18 cellular contexts compared by ENCODE assay signal in genomic region chr11:7621090-7621489, GRCh38. TPM values are rescaled to one million over a fixed set of nuclear protein-coding genes. Genes with fewer than 3 reads are reported as not detected.
A peak's percentile ranks its signal among the peaks of the same experiment; 100 is the strongest.
DNase-seq lines count a peak whose midpoint lies in the region; ATAC-seq and TF ChIP-seq lines count a peak whose summit lies in the region.
"Had no signal": no experiment of that assay in that cellular context is flagged by ENCODE, and none has a peak within 500 bp of the region (broad histone marks: within the 10 kb centered on the region; RNA-seq: fewer than 3 reads in every experiment).

No MANE protein-coding gene starts in this region.

- TF ChIP-seq CTCF in VCaP (conservative IDR thresholded peaks at IDR 0.05) (no peak), neural progenitor cell (IDR thresholded peaks at IDR 0.05) (no peak)

- no peaks in the 10 kb centered on the region for H3K27me3 Mint-ChIP-seq in activated CD8-positive, alpha-beta memory T cell treated with anti-CD3 and anti-CD28 coated beads, Interleukin-2, amount 10 ng/mL, durations not matched to agents 7 days and 5 days
- H3K27me3 Mint-ChIP-seq in neural progenitor cell (ENCODE audit: insufficient read depth, low read depth): peaks cover 8% of the 10 kb centered on the region
- H3K27me3 Mint-ChIP-seq: CD4-positive, alpha-beta T cell had no signal

- no peaks in the 10 kb centered on the region for H3F3A ChIP-seq in neural progenitor cell (ENCODE audit: low read depth)

- peak overlapping the region; percentile 23 for H3K4me3 ChIP-seq in iPS-20b (ENCODE audit: low read length)
- no peak overlapping the region for H3K4me3 ChIP-seq in neural progenitor cell
- H3K4me3 ChIP-seq: A549, K562 had no signal

- CTCF ChIA-PET in activated CD8-positive, alpha-beta memory T cell treated with anti-CD3 and anti-CD28 coated beads, Interleukin-2, amount 10 ng/mL, durations not matched to agents 7 days and 5 days (lab: Charles Lee): no interaction called here

- H3K27ac ChIP-seq in VCaP (peak overlapping the region; percentile 69), iPS-20b (ENCODE audit: low read length) (no peak overlapping the region), neural progenitor cell (no peak overlapping the region)
- H3K27ac ChIP-seq: 22Rv1, A549, C4-2B, HL-60 had no signal

- H3K4me1 ChIP-seq in iPS-20b (ENCODE audit: insufficient read depth, low read length): peaks cover 21% of the 10 kb centered on the region
- no peaks in the 10 kb centered on the region for H3K4me1 ChIP-seq in neural progenitor cell
- H3K4me1 ChIP-seq: A549, Caco-2 had no signal

- peak; percentile 22 for DNase-seq in activated CD8-positive, alpha-beta memory T cell treated with anti-CD3 and anti-CD28 coated beads, Interleukin-2, amount 50 U/mL, for 48 hours
- DNase-seq in activated CD8-positive, alpha-beta memory T cell treated with anti-CD3 and anti-CD28 coated beads, Interleukin-2, amount 10 ng/mL, durations not matched to agents 7 days and 5 days: no peak
- DNase-seq in NCI-H510A treated with DMSO at 0.1 percent for 48 hours (lab: John Stamatoyannopoulos, UW) (no peak), neural progenitor cell (ENCODE audit: low spot score) (no peak)
- DNase-seq: AML-193; Caco-2; CD4-positive, alpha-beta T cell; GOT3; HCEC 1CT; IMR-90 had no signal

- no peaks in the 10 kb centered on the region for H3K36me3 Mint-ChIP-seq in activated CD8-positive, alpha-beta memory T cell treated with anti-CD3 and anti-CD28 coated beads, Interleukin-2, amount 10 ng/mL, durations not matched to agents 7 days and 5 days
- no peaks in the 10 kb centered on the region for H3K36me3 Mint-ChIP-seq in neural progenitor cell

- no peaks in the 10 kb centered on the region for H3K9me3 Mint-ChIP-seq in activated CD8-positive, alpha-beta memory T cell treated with anti-CD3 and anti-CD28 coated beads, Interleukin-2, amount 10 ng/mL, durations not matched to agents 7 days and 5 days (ENCODE audit: low read depth)
- H3K9me3 Mint-ChIP-seq in neural progenitor cell: no peaks in the 10 kb centered on the region
- H3K9me3 Mint-ChIP-seq: CD4-positive, alpha-beta T cell had no signal

- H3K9me3 ChIP-seq in iPS-20b (ENCODE audit: insufficient read depth, low read depth, low read length) (no peaks in the 10 kb centered on the region), neural progenitor cell (ENCODE audit: low read depth) (no peaks in the 10 kb centered on the region)
- H3K9me3 ChIP-seq: A549, Caco-2 had no signal

- no peak overlapping the region for H3K4me3 Mint-ChIP-seq in activated CD8-positive, alpha-beta memory T cell treated with anti-CD3 and anti-CD28 coated beads, Interleukin-2, amount 10 ng/mL, durations not matched to agents 7 days and 5 days
- no peak overlapping the region for H3K4me3 Mint-ChIP-seq in neural progenitor cell
- H3K4me3 Mint-ChIP-seq: CD4-positive, alpha-beta T cell had no signal

- no peaks in the 10 kb centered on the region for H4K20me1 ChIP-seq in neural progenitor cell (ENCODE audit: low read depth)

- ATAC-seq in activated CD8-positive, alpha-beta memory T cell treated with anti-CD3 and anti-CD28 coated beads, Interleukin-2, amount 10 ng/mL, durations not matched to agents 7 days and 5 days: no peak
- no peak for ATAC-seq in GM18520 (IDR thresholded peaks at IDR 0.05; ENCODE audit: unreplicated experiment)
- ATAC-seq: A549, K562 had no signal

- H2AFZ ChIP-seq in neural progenitor cell (replicated peaks): no peak overlapping the region

- H3K27ac Mint-ChIP-seq in activated CD8-positive, alpha-beta memory T cell treated with anti-CD3 and anti-CD28 coated beads, Interleukin-2, amount 10 ng/mL, durations not matched to agents 7 days and 5 days: no peak overlapping the region
- H3K27ac Mint-ChIP-seq in neural progenitor cell: no peak overlapping the region
- H3K27ac Mint-ChIP-seq: CD4-positive, alpha-beta T cell had no signal

- no peak overlapping the region for H3K4me2 ChIP-seq in neural progenitor cell
- H3K4me2 ChIP-seq: A549 had no signal

- no peaks in the 10 kb centered on the region for H3K36me3 ChIP-seq in iPS-20b (ENCODE audit: insufficient read depth, low read depth, low read length)
- H3K36me3 ChIP-seq in neural progenitor cell: no peaks in the 10 kb centered on the region

- H3K4me1 Mint-ChIP-seq in activated CD8-positive, alpha-beta memory T cell treated with anti-CD3 and anti-CD28 coated beads, Interleukin-2, amount 10 ng/mL, durations not matched to agents 7 days and 5 days: no peaks in the 10 kb centered on the region
- no peaks in the 10 kb centered on the region for H3K4me1 Mint-ChIP-seq in neural progenitor cell

- H3K27me3 ChIP-seq in iPS-20b (ENCODE audit: insufficient read depth, low read length) (no peaks in the 10 kb centered on the region), neural progenitor cell (no peaks in the 10 kb centered on the region)

- no peaks in the 10 kb centered on the region for H3K79me2 ChIP-seq in neural progenitor cell (ENCODE audit: low read depth)

- H3K9ac ChIP-seq in iPS-20b (ENCODE audit: low read depth, low read length) (peak overlapping the region; percentile 31; the same call in 1 of the 2 replicates), neural progenitor cell (no peak overlapping the region)

RNA-seq across cellular contexts. Expression of gene CYB5R2, which starts 52.2 kb away (rescaled TPM):
- 1 to 10 TPM; 1.5 to 2.4 TPM for total RNA-seq in activated CD8-positive, alpha-beta memory T cell treated with anti-CD3 and anti-CD28 coated beads, Interleukin-2, amount 10 ng/mL, durations not matched to agents 7 days and 5 days
- total RNA-seq in neural progenitor cell (ENCODE audit: low replicate concordance): 24.6 and 37.1 TPM in 2 replicates
- total RNA-seq: CD4-positive, alpha-beta T cell had no signal
